In genomic region chr1:16114527-16115467, GRCh38 we compare ENCODE assay signal across 1 cellular context.
TF ChIP-seq lines count a peak whose summit lies in the region.

No MANE protein-coding gene starts in this region.

TF ChIP-seq in K562, 482 proteins besides CTCF, POLR2A, EP300 and RAD21:
- TF ChIP-seq HOXB6 (CRISPR knock-in tag; IDR thresholded peaks at IDR 0.05; ENCODE audit: borderline replicate concordance) = no peak
- no peak for TF ChIP-seq PTTG1 (tag; IDR thresholded peaks at IDR 0.05; ENCODE audit: low read depth)
- TF ChIP-seq KDM1A (IDR thresholded peaks at IDR 0.05) = peak; percentile 37 to 38; a peak in 1 of 4 replicates
- no peak for TF ChIP-seq RNF219 (CRISPR knock-in tag; IDR thresholded peaks at IDR 0.05)
- TF ChIP-seq CBX3 (IDR thresholded peaks at IDR 0.05; ENCODE audit: borderline replicate concordance in 1 of 2, low read length in 2 of 2) = no peak
- TF ChIP-seq, protein P1, sequence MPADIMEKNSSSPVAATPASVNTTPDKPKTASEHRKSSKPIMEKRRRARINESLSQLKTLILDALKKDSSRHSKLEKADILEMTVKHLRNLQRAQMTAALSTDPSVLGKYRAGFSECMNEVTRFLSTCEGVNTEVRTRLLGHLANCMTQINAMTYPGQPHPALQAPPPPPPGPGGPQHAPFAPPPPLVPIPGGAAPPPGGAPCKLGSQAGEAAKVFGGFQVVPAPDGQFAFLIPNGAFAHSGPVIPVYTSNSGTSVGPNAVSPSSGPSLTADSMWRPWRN (IDR thresholded peaks at IDR 0.05; ENCODE audit: low read depth) = no peak
- no peak for TF ChIP-seq ZC3H11A (IDR thresholded peaks at IDR 0.05; ENCODE audit: low read depth, low read length)
- TF ChIP-seq ZNF175 (CRISPR knock-in tag; IDR thresholded peaks at IDR 0.05; ENCODE audit: low read depth) = no peak
- peak; percentile 66 for TF ChIP-seq BCOR (IDR thresholded peaks at IDR 0.05)
- no peak for TF ChIP-seq PURB (CRISPR knock-in tag; IDR thresholded peaks at IDR 0.05; ENCODE audit: low read depth)
- TF ChIP-seq RBM25 (IDR thresholded peaks at IDR 0.05; ENCODE audit: low read depth, low read length, severe bottlenecking) = peak; percentile 64
- no peak for TF ChIP-seq ZNF347 (CRISPR knock-in tag; IDR thresholded peaks at IDR 0.05; ENCODE audit: low read depth)
